10 cellular contexts compared by ENCODE assay signal in the genomic region with DNA sequence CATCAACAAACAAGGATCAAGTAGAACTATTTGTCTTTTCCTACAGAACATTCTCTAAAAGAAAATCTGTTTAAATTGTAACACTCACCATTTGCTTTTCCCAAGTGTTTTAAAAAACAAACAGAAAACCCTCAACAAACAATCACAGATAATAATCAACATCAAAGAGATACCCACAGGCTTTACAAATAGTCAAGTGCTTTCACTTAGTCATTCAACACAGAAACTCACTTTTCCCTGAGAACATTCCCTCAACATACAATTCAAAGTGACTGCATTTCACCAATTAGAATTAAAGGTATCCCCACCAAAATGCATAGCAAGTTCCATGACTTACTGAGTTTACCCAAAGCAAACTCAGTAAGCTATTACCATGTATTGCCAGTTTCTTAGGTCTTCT.
"Had no signal": no experiment of that assay in that cellular context is flagged by ENCODE, and none has a peak within 500 bp of the region (broad histone marks: within the 10 kb centered on the region; RNA-seq: fewer than 3 reads in every experiment).

No MANE protein-coding gene starts in this region.

- ATAC-seq: GM23338, HCT116 had no signal

- H3K4me1 ChIP-seq: HAP-1 had no signal

- H3K9me3 ChIP-seq: HAP-1 had no signal

- DNase-seq: GM23248, GOT3, H7, H9, HCEC 1CT, HFFc6 had no signal

- FAIRE-seq: H1 had no signal

- H3K4me2 ChIP-seq: GM23338 had no signal

- H3K4me3 Mint-ChIP-seq: GM23338, H9, HFFc6 had no signal

- H3K9ac ChIP-seq: GM23248 had no signal

- H3K9me3 Mint-ChIP-seq: HFFc6 had no signal

- H3K27ac ChIP-seq: GM23248 had no signal

- H3K4me1 Mint-ChIP-seq: H9 had no signal

- H3K36me3 ChIP-seq: HAP-1 had no signal

- H2AFZ ChIP-seq: GM23248, GM23338 had no signal

- H3K27ac Mint-ChIP-seq: H9, HFFc6 had no signal

- H3K4me3 ChIP-seq: GM23248, GM23338, HAP-1 had no signal
